In genomic region chr10:116211682-116212081, GRCh38 we compare ENCODE assay signal across 15 cellular contexts.
DNase-seq lines count a peak whose midpoint lies in the region; ATAC-seq and TF ChIP-seq lines count a peak whose summit lies in the region.
"Had no signal": no experiment of that assay in that cellular context is flagged by ENCODE, and none has a peak within 500 bp of the region (broad histone marks: within the 10 kb centered on the region; RNA-seq: fewer than 3 reads in every experiment).

No MANE protein-coding gene starts in this region.

- TF ChIP-seq CTCF in HFF-Myc (IDR thresholded peaks at IDR 0.05; ENCODE audit: low read depth, low read length, missing control alignments): no peak
- TF ChIP-seq CTCF in brain microvascular endothelial cell (IDR thresholded peaks at IDR 0.05; ENCODE audit: low read depth, low read length, missing control alignments): no peak
- no peak for TF ChIP-seq CTCF in right lobe of liver (IDR thresholded peaks at IDR 0.05)

- H3K27me3 ChIP-seq in brain microvascular endothelial cell (replicated peaks) (no peaks in the 10 kb centered on the region), right lobe of liver (no peaks in the 10 kb centered on the region), H7 (ENCODE audit: control insufficient read depth, insufficient read depth, low read length) (no peaks in the 10 kb centered on the region)
- H3K27me3 ChIP-seq: Peyer's patch had no signal

- peak in 1 of 4 donors; percentile 31 for ATAC-seq in right lobe of liver

- in situ Hi-C loops in brain microvascular endothelial cell (cut with HindIII; ENCODE audit: low pct_ligation_motif_present, low sequenced_read_pairs): no loop called here

- intact Hi-C loops in right lobe of liver (cut with DNase I): no loop called here

- no peaks in the 10 kb centered on the region for H3K36me3 ChIP-seq in brain microvascular endothelial cell (replicated peaks)
- no peaks in the 10 kb centered on the region for H3K36me3 ChIP-seq in right lobe of liver
- H3K36me3 ChIP-seq in H7 (replicated peaks; ENCODE audit: control insufficient read depth, insufficient read depth, low read length): no peaks in the 10 kb centered on the region
- H3K36me3 ChIP-seq: Peyer's patch had no signal

- DNase-seq in AG08395 (ENCODE audit: low spot score) (peak; percentile 74), HFF-Myc (ENCODE audit: extremely low read depth, low read depth) (peak; percentile 82), brain microvascular endothelial cell (peak; percentile 9), right lobe of liver (no peak), H7 (no peak), NCI-H2196 treated with DMSO at 0.1 percent for 48 hours (lab: John Stamatoyannopoulos, UW; ENCODE audit: unreplicated experiment) (no peak), NCI-H526 treated with DMSO at 0.1 percent for 48 hours (lab: John Stamatoyannopoulos, UW) (no peak)
- no peak for DNase-seq in central memory CD4-positive, alpha-beta T cell
- DNase-seq: activated CD4-positive, alpha-beta T cell treated with anti-CD3 and anti-CD28 coated beads for 1 hour; activated CD8-positive, alpha-beta memory T cell treated with anti-CD3 and anti-CD28 coated beads, Interleukin-2, amount 50 U/mL, for 4 hours; DMS 273 treated with DMSO at 0.1 percent for 48 hours; NCI-H2081 treated with DMSO at 0.1 percent for 48 hours; Peyer's patch; stimulated activated naive CD4-positive, alpha-beta T cell had no signal

- peaks cover 0 to 54% (median 20%) of the 10 kb centered on the region in 4 donors for H3K4me1 ChIP-seq in right lobe of liver

- 37% methylated on average over 1 of the region's 1 CpG for WGBS in right lobe of liver (ENCODE audit: insufficient coverage, low coverage, low lambda C conversion rate, missing lambda C conversion rate)

- TF ChIP-seq POLR2A in right lobe of liver (IDR thresholded peaks at IDR 0.05): no peak

- H3K9me3 ChIP-seq in right lobe of liver: no peaks in the 10 kb centered on the region
- H3K9me3 ChIP-seq: Peyer's patch had no signal

- no peak overlapping the region for H3K4me3 ChIP-seq in HFF-Myc (replicated peaks; ENCODE audit: low read depth, low read length)
- no peak overlapping the region for H3K4me3 ChIP-seq in brain microvascular endothelial cell (ENCODE audit: low read depth, low read length)
- H3K4me3 ChIP-seq in right lobe of liver: no peak overlapping the region
- H3K4me3 ChIP-seq in H7 (ENCODE audit: insufficient read depth, low read depth, low read length): no peak overlapping the region
- H3K4me3 ChIP-seq: Peyer's patch had no signal

- H3K27ac ChIP-seq in brain microvascular endothelial cell (no peak overlapping the region), right lobe of liver (peak overlapping the region in 2 of 3 donors; percentile 26 to 37)
- H3K27ac ChIP-seq: epithelial cell of prostate, Peyer's patch had no signal

Comparison
In these comparisons a context has a peak if more than half of its experiments do, and no peak if none do; other contexts are left out.
1. DNase-seq: peak in AG08395 (single experiment), HFF-Myc (single experiment) and brain microvascular endothelial cell (single experiment); none in right lobe of liver (0 of 3), H7 (single experiment), NCI-H2196 treated with DMSO at 0.1 percent for 48 hours (single experiment), central memory CD4-positive, alpha-beta T cell (single experiment) and NCI-H526 treated with DMSO at 0.1 percent for 48 hours (single experiment).